In the genomic region with DNA sequence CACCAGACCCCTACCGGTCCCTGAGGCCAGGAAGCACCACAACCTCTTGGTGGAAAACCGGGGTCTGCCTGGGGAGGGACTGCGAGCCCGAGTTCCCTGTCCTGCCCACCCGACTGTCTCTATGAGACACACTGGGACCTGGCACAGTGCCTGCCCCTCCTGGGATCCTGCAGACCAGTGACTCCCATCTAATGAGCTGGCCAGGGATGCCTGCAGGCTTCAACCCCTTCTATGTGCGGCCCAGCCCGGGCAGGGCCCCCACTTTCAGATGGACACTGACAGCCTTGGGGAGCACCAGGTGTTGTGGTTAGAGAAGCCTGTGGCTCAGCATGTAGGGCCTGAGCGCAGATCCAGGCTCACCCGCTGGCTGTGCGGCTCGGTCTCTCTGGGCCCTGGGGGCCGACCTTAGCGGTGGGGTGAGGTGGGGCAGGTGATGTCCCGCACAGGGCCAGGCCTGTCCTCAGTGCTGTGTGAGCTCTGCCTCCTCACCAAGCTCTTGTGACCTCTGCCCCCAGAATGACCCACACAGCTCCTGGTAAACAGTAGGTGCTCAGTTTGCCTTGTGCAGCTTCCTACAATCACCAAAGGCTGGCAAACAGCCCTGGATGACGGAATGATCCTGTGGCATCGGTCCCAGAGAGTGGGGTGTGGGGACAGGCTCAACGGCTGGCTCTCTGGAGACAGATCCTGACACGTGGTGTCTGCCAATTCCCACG, we compare ENCODE assay signal across 15 cellular contexts. TPM values are rescaled to one million over a fixed set of nuclear protein-coding genes. Genes with fewer than 3 reads are reported as not detected.
DNase-seq lines count a peak whose midpoint lies in the region; ATAC-seq and TF ChIP-seq lines count a peak whose summit lies in the region.
"Had no signal": no experiment of that assay in that cellular context is flagged by ENCODE, and none has a peak within 500 bp of the region (broad histone marks: within the 10 kb centered on the region; RNA-seq: fewer than 3 reads in every experiment).

No MANE protein-coding gene starts in this region.

- no peaks in the 10 kb centered on the region for H3K9me3 Mint-ChIP-seq in activated CD4-positive, alpha-beta T cell treated with anti-CD3 and anti-CD28 coated beads, Interleukin-2, amount 10 ng/mL, durations not matched to agents 24 days and 14 days
- H3K9me3 Mint-ChIP-seq: CD4-positive, CD25-positive, alpha-beta regulatory T cell; HFFc6 had no signal

- no peaks in the 10 kb centered on the region for H3K27me3 ChIP-seq in upper lobe of right lung

- H3K4me3 Mint-ChIP-seq in activated CD4-positive, alpha-beta T cell treated with anti-CD3 and anti-CD28 coated beads, Interleukin-2, amount 10 ng/mL, durations not matched to agents 24 days and 14 days, result no peak overlapping the region
- H3K4me3 Mint-ChIP-seq: CD4-positive, CD25-positive, alpha-beta regulatory T cell; HFFc6 had no signal

- H3K9me3 ChIP-seq in upper lobe of right lung, result no peaks in the 10 kb centered on the region

- no peaks in the 10 kb centered on the region for H3K4me1 Mint-ChIP-seq in activated CD4-positive, alpha-beta T cell treated with anti-CD3 and anti-CD28 coated beads, Interleukin-2, amount 10 ng/mL, durations not matched to agents 24 days and 14 days
- H3K4me1 Mint-ChIP-seq: CD4-positive, CD25-positive, alpha-beta regulatory T cell had no signal

- ATAC-seq in GM19035 (IDR thresholded peaks at IDR 0.05; ENCODE audit: unreplicated experiment), result no peak
- no peak for ATAC-seq in upper lobe of right lung

- no peaks in the 10 kb centered on the region for H3K4me1 ChIP-seq in upper lobe of right lung

- H3K36me3 ChIP-seq in upper lobe of right lung, result peaks cover 47% of the 10 kb centered on the region

- H3K4me3 ChIP-seq in fibroblast of mammary gland (ENCODE audit: control insufficient read depth, low read depth, low read length) (no peak overlapping the region), upper lobe of right lung (no peak overlapping the region)

- intact Hi-C loops in activated CD4-positive, alpha-beta T cell treated with anti-CD3 and anti-CD28 coated beads, Interleukin-2, amount 10 ng/mL, durations not matched to agents 24 days and 14 days (cut with micrococcal nuclease), result no loop called here
- intact Hi-C loops in upper lobe of right lung (cut with DNase I), result no loop called here

- H3K27ac ChIP-seq in upper lobe of right lung, result no peak overlapping the region

- TF ChIP-seq CTCF in fibroblast of mammary gland (conservative IDR thresholded peaks at IDR 0.05; ENCODE audit: control insufficient read depth, insufficient read depth, low read depth, low read length) (no peak), upper lobe of right lung (IDR thresholded peaks at IDR 0.05) (no peak)

- no peaks in the 10 kb centered on the region for H3K27me3 Mint-ChIP-seq in activated CD4-positive, alpha-beta T cell treated with anti-CD3 and anti-CD28 coated beads, Interleukin-2, amount 10 ng/mL, durations not matched to agents 24 days and 14 days
- H3K27me3 Mint-ChIP-seq: CD4-positive, CD25-positive, alpha-beta regulatory T cell had no signal

- peaks cover 3% of the 10 kb centered on the region for H3K36me3 Mint-ChIP-seq in activated CD4-positive, alpha-beta T cell treated with anti-CD3 and anti-CD28 coated beads, Interleukin-2, amount 10 ng/mL, durations not matched to agents 24 days and 14 days (ENCODE audit: low read depth)

- no peak overlapping the region for H3K27ac Mint-ChIP-seq in activated CD4-positive, alpha-beta T cell treated with anti-CD3 and anti-CD28 coated beads, Interleukin-2, amount 10 ng/mL, durations not matched to agents 24 days and 14 days
- H3K27ac Mint-ChIP-seq: CD4-positive, CD25-positive, alpha-beta regulatory T cell; HFFc6 had no signal

- DNase-seq in C1 segment of cervical spinal cord (lab: John Stamatoyannopoulos, UW), result peak in 13 of 14 donors; percentile 17 to 96 (median 78)
- peak; percentile 36 for DNase-seq in NCI-H446 treated with DMSO at 0.1 percent for 48 hours (lab: John Stamatoyannopoulos, UW)
- peak; percentile 55 for DNase-seq in fibroblast of mammary gland (ENCODE audit: low read depth)
- peak; percentile 86 for DNase-seq in mucosa of gallbladder (ENCODE audit: low spot score)
- DNase-seq in effector CD4-positive, alpha-beta T cell, result no peak
- DNase-seq in activated CD4-positive, alpha-beta T cell treated with anti-CD3 and anti-CD28 coated beads, Interleukin-2, amount 10 ng/mL, durations not matched to agents 24 days and 14 days, result no peak
- no peak for DNase-seq in upper lobe of right lung
- DNase-seq: activated T-cell treated with anti-CD3 and anti-CD28 coated beads, Interleukin-2, amount 50 U/mL, for 48 hours; CD4-positive, CD25-positive, alpha-beta regulatory T cell; HFFc6; NCI-H146; stimulated activated CD4-positive, alpha-beta T cell treated with anti-CD3 and anti-CD28 coated beads, Interleukin-4, amount 100 ng/mL, for 4 hours; stimulated activated naive CD4-positive, alpha-beta T cell treated with Interleukin-2 at 50 U/mL for 16 hours had no signal

RNA-seq across cellular contexts. Expression of gene CACTIN, which starts 17.9 kb away (rescaled TPM):
- total RNA-seq in mucosa of gallbladder, result 25.8 TPM
- 37.4 and 39.6 TPM in 2 replicates for total RNA-seq in activated CD4-positive, alpha-beta T cell treated with anti-CD3 and anti-CD28 coated beads, Interleukin-2, amount 10 ng/mL, durations not matched to agents 24 days and 14 days
- 24.3 TPM for total RNA-seq in upper lobe of right lung

RNA-seq across cellular contexts. Expression of gene TBXA2R, which starts 37.8 kb away (rescaled TPM):
- total RNA-seq in mucosa of gallbladder (4.9 TPM), upper lobe of right lung (4.7 TPM)
- 0.42 and 0.50 TPM in 2 replicates for total RNA-seq in activated CD4-positive, alpha-beta T cell treated with anti-CD3 and anti-CD28 coated beads, Interleukin-2, amount 10 ng/mL, durations not matched to agents 24 days and 14 days

RNA-seq across cellular contexts. Expression of gene PIP5K1C, which starts 55.8 kb away (rescaled TPM):
- total RNA-seq in mucosa of gallbladder, result 72.9 TPM
- 21.4 and 22.5 TPM in 2 replicates for total RNA-seq in activated CD4-positive, alpha-beta T cell treated with anti-CD3 and anti-CD28 coated beads, Interleukin-2, amount 10 ng/mL, durations not matched to agents 24 days and 14 days
- total RNA-seq in upper lobe of right lung, result 42.1 TPM

RNA-seq across cellular contexts. Expression of gene GIPC3, which starts 59.2 kb away (rescaled TPM):
- total RNA-seq in mucosa of gallbladder (1.3 TPM), upper lobe of right lung (6.5 TPM)
- total RNA-seq in activated CD4-positive, alpha-beta T cell treated with anti-CD3 and anti-CD28 coated beads, Interleukin-2, amount 10 ng/mL, durations not matched to agents 24 days and 14 days, result 0.36 and 0.37 TPM in 2 replicates
- total RNA-seq: renal cortical epithelial cell had no signal

Comparison
In these comparisons a context has a peak if more than half of its experiments do, and no peak if none do; other contexts are left out.
1. DNase-seq: peak in C1 segment of cervical spinal cord (13 of 14), NCI-H446 treated with DMSO at 0.1 percent for 48 hours (single experiment), fibroblast of mammary gland (single experiment) and mucosa of gallbladder (single experiment); none in effector CD4-positive, alpha-beta T cell (single experiment), activated CD4-positive, alpha-beta T cell treated with anti-CD3 and anti-CD28 coated beads, Interleukin-2, amount 10 ng/mL, durations not matched to agents 24 days and 14 days (single experiment) and upper lobe of right lung (single experiment).